Comparison of ENCODE assay signal across 8 cellular contexts in the genomic region with DNA sequence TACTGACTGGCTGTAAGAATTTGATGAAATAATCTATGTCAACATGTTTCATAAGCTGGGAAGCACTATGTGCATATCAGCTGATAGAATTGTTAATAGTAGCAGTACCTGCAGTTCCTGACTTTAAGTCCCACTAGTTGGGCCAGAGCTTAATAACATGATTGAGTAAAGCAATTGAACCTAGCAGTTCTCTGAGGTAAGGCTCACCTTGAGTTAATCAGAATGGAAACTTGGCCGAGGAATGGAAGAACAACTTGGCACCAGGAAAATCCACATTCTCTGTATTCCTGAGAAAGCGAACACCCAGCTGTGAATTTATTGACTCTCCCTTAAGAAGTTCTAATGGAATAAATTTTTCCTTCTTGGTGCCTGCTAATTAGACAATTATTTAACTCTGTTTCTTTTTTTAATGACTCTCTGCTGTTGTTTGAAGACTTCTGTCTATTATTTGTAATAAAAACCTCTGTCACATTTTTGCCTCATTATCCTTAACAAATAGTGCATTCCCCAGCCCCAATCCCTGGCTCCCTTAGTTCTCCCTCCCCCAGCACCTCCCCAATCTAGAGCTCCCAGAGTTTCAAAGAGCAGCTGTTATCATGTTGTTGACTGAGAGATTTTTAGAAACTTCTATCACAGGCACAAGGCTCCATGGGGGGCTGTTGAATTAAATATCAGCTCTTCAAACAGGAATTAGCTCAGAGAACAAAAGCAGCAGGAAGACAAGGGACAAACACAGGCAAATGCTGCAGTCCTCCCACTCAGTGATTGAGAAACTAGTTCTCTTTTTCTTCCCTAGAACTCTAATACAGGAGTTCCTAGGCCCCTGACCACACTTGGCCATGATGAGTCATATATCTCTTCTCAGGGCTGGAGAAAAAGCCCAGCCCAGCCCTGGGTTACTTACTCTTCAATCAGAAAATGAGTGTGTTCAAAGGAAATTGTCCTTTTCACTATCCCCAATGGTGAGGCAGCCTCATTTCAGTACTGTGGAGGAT.
DNase-seq lines count a peak whose midpoint lies in the region; ATAC-seq and TF ChIP-seq lines count a peak whose summit lies in the region.

No MANE protein-coding gene starts in this region.

- DNase-seq in NCI-H1417 (lab: John Stamatoyannopoulos, UW) = peak in 2 of 3 experiments; percentile 67 to 85
- peak; percentile 5 for DNase-seq in mesenchymal stem cell
- DNase-seq in activated naive CD8-positive, alpha-beta T cell treated with anti-CD3 and anti-CD28 coated beads for 36 hours = no peak
- DNase-seq in ureter (ENCODE audit: low spot score) = no peak
- DNase-seq in right atrium auricular region (ENCODE audit: low spot score) = no peak
- DNase-seq in right cardiac atrium = no peak

- no peak overlapping the region for H3K18ac ChIP-seq in mesenchymal stem cell (ENCODE audit: low read depth in 1 of 2, low read length in 2 of 2)

- 70% methylated on average over 1 of the region's 2 CpGs for WGBS in mesenchymal stem cell
- WGBS in right cardiac atrium = 71% methylated on average over 2 of the region's 2 CpGs

- H3K36me3 Mint-ChIP-seq in activated naive CD8-positive, alpha-beta T cell treated with anti-CD3 and anti-CD28 coated beads for 36 hours = no peaks in the 10 kb centered on the region

- H2BK12ac ChIP-seq in mesenchymal stem cell (ENCODE audit: low read length in 2 of 2) = no peak overlapping the region

- no peak overlapping the region for H3K27ac ChIP-seq in mesenchymal stem cell (ENCODE audit: low read length, poor library complexity, severe bottlenecking)
- H3K27ac ChIP-seq in right atrium auricular region = no peak overlapping the region
- H3K27ac ChIP-seq in right cardiac atrium (ENCODE audit: low read length) = no peak overlapping the region

- peaks cover 11% of the 10 kb centered on the region for H3K27me3 Mint-ChIP-seq in activated naive CD8-positive, alpha-beta T cell treated with anti-CD3 and anti-CD28 coated beads for 36 hours

- no peak for TF ChIP-seq CTCF in right atrium auricular region (IDR thresholded peaks at IDR 0.05)

- no peak overlapping the region for H3K23ac ChIP-seq in mesenchymal stem cell (ENCODE audit: low read length in 2 of 2)

- H2BK5ac ChIP-seq in mesenchymal stem cell (ENCODE audit: low read depth, low read length, poor library complexity, severe bottlenecking) = no peak overlapping the region

- no peaks in the 10 kb centered on the region for H3K9me3 ChIP-seq in mesenchymal stem cell (ENCODE audit: control insufficient read depth, low read length)
- no peaks in the 10 kb centered on the region for H3K9me3 ChIP-seq in right atrium auricular region
- no peaks in the 10 kb centered on the region for H3K9me3 ChIP-seq in right cardiac atrium (ENCODE audit: control insufficient read depth, low read length)

- ATAC-seq in GM18873 (IDR thresholded peaks at IDR 0.05; ENCODE audit: low FRiP score, unreplicated experiment) (peak; percentile 96), HG02642 (IDR thresholded peaks at IDR 0.05; ENCODE audit: poor library complexity, unreplicated experiment) (peak; percentile 98), right cardiac atrium (no peak)

- H3K4me1 ChIP-seq in mesenchymal stem cell (ENCODE audit: control insufficient read depth, insufficient read depth, low read depth, low read length) = no peaks in the 10 kb centered on the region
- H3K4me1 ChIP-seq in right atrium auricular region = no peaks in the 10 kb centered on the region
- no peaks in the 10 kb centered on the region for H3K4me1 ChIP-seq in right cardiac atrium (ENCODE audit: control insufficient read depth, insufficient read depth, low read length)

- H2BK15ac ChIP-seq in mesenchymal stem cell (ENCODE audit: low read depth, poor library complexity, severe bottlenecking) = no peak overlapping the region

- H3K4me3 Mint-ChIP-seq in activated naive CD8-positive, alpha-beta T cell treated with anti-CD3 and anti-CD28 coated beads for 36 hours = no peak overlapping the region

- no peak overlapping the region for H3K9ac ChIP-seq in mesenchymal stem cell (ENCODE audit: low read length)

- H4K8ac ChIP-seq in mesenchymal stem cell (ENCODE audit: low read length) = no peak overlapping the region

- no peak overlapping the region for H4K91ac ChIP-seq in mesenchymal stem cell (ENCODE audit: low read length)

- no peak overlapping the region for H2AFZ ChIP-seq in mesenchymal stem cell (ENCODE audit: low read depth, low read length)

- no peak overlapping the region for H2AK5ac ChIP-seq in mesenchymal stem cell (ENCODE audit: low read length, severe bottlenecking)

- H3K4me2 ChIP-seq in mesenchymal stem cell (ENCODE audit: low read length, poor library complexity, severe bottlenecking) = no peak overlapping the region

- H3K79me1 ChIP-seq in mesenchymal stem cell (replicated peaks; ENCODE audit: low read length, poor library complexity, severe bottlenecking) = no peaks in the 10 kb centered on the region

- H3K27ac Mint-ChIP-seq in activated naive CD8-positive, alpha-beta T cell treated with anti-CD3 and anti-CD28 coated beads for 36 hours = no peak overlapping the region

- no peak overlapping the region for H3K4ac ChIP-seq in mesenchymal stem cell (ENCODE audit: low read depth in 1 of 2, low read length in 2 of 2)

- peaks cover 2% of the 10 kb centered on the region for H3K4me1 Mint-ChIP-seq in activated naive CD8-positive, alpha-beta T cell treated with anti-CD3 and anti-CD28 coated beads for 36 hours

- H3K4me3 ChIP-seq in mesenchymal stem cell (ENCODE audit: insufficient read depth in 1 of 2, low read depth in 1 of 2, low read length in 2 of 2) = no peak overlapping the region
- no peak overlapping the region for H3K4me3 ChIP-seq in right atrium auricular region
- no peak overlapping the region for H3K4me3 ChIP-seq in right cardiac atrium (ENCODE audit: low read length)

- H3K36me3 ChIP-seq in mesenchymal stem cell (ENCODE audit: control insufficient read depth in 1 of 2, insufficient read depth in 2 of 2, low read depth in 1 of 2, low read length in 2 of 2) = no peaks in the 10 kb centered on the region
- no peaks in the 10 kb centered on the region for H3K36me3 ChIP-seq in right atrium auricular region

- no peak overlapping the region for H2BK120ac ChIP-seq in mesenchymal stem cell (ENCODE audit: low read depth, low read length)

- H3K27me3 ChIP-seq in mesenchymal stem cell (ENCODE audit: control insufficient read depth in 1 of 2, insufficient read depth in 1 of 2, low read length in 2 of 2) (no peaks in the 10 kb centered on the region), right atrium auricular region (no peaks in the 10 kb centered on the region), right cardiac atrium (ENCODE audit: control insufficient read depth, insufficient read depth) (no peaks in the 10 kb centered on the region)

- no peak overlapping the region for H3K14ac ChIP-seq in mesenchymal stem cell (ENCODE audit: low read length in 2 of 2)

- H3K9me3 Mint-ChIP-seq in activated naive CD8-positive, alpha-beta T cell treated with anti-CD3 and anti-CD28 coated beads for 36 hours = no peaks in the 10 kb centered on the region

- intact Hi-C loops in right cardiac atrium (cut with DNase I) = no loop called here

Comparison
In these comparisons a context has a peak if more than half of its experiments do, and no peak if none do; other contexts are left out.
1. ATAC-seq: peak in GM18873 (single experiment) and HG02642 (single experiment); none in right cardiac atrium (0 of 2).
2. DNase-seq: peak in NCI-H1417 (2 of 3) and mesenchymal stem cell (single experiment); none in activated naive CD8-positive, alpha-beta T cell treated with anti-CD3 and anti-CD28 coated beads for 36 hours (single experiment), ureter (single experiment), right atrium auricular region (single experiment) and right cardiac atrium (0 of 3).